In the genomic region with DNA sequence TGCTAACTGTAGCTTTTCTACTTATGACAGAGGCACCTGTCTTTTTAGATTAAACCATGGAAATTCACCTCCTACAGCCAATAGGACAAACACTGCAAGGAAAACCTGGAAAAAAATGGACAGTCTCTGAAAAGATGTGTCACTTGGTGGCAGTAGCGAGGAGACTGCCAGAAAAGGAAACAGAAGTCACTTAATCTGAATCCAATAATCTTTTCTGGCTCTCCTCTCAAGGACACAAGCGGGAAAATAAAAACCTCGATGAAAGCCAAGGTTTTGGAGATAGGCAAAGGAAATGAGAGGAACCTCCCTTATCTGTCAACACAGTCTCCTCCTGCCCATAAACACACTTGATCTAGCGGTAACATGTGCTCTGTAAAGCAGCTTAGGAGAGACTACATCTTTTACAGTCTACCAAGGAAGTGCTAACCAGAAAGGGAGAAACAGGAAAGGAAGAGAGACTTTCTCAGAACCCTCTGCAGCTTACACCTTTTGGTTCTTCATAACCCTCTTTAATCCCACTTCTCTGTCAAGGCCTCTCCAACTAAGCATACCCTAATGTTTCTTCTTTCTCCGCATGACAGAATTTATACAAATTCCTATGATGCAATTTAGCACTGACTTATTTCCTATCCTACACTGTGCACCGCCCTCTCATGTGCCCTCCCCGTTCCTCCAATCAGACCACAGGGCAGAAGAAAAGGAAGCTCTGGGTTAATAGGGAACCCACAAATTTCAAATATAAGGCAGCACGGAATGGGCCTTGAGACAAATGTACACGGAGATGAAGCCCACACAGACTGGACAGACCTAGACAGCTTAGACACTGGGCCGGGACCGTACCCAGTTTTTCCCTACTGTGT, we compare ENCODE assay signal across 1 cellular context.
TF ChIP-seq lines count a peak whose summit lies in the region.

No MANE protein-coding gene starts in this region.

TF ChIP-seq in HepG2, 621 proteins besides CTCF, POLR2A, EP300 and RAD21 (continued from another document and continues in another):
- TF ChIP-seq, protein P1, sequence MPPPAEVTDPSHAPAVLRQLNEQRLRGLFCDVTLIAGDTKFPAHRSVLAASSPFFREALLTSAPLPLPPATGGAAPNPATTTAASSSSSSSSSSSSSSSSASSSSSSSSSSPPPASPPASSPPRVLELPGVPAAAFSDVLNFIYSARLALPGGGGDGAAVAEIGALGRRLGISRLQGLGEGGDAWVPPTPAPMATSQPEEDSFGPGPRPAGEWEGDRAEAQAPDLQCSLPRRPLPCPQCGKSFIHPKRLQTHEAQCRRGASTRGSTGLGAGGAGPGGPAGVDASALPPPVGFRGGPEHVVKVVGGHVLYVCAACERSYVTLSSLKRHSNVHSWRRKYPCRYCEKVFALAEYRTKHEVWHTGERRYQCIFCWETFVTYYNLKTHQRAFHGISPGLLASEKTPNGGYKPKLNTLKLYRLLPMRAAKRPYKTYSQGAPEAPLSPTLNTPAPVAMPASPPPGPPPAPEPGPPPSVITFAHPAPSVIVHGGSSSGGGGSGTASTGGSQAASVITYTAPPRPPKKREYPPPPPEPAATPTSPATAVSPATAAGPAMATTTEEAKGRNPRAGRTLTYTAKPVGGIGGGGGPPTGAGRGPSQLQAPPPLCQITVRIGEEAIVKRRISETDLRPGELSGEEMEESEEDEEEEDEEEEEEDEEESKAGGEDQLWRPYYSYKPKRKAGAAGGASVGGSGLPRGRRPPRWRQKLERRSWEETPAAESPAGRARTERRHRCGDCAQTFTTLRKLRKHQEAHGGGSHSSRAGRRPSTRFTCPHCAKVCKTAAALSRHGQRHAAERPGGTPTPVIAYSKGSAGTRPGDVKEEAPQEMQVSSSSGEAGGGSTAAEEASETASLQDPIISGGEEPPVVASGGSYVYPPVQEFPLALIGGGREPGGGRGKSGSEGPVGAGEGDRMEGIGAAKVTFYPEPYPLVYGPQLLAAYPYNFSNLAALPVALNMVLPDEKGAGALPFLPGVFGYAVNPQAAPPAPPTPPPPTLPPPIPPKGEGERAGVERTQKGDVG (CRISPR knock-in tag; IDR thresholded peaks at IDR 0.05; ENCODE audit: borderline replicate concordance): no peak
- TF ChIP-seq POGZ (CRISPR knock-in tag; IDR thresholded peaks at IDR 0.05) (no peak), SOX13 (IDR thresholded peaks at IDR 0.05) (no peak), SOX13 (CRISPR knock-in tag; conservative IDR thresholded peaks at IDR 0.05 in 1 of 2, IDR thresholded peaks at IDR 0.05 in 1 of 2) (no peak), FOXK2 (IDR thresholded peaks at IDR 0.05) (no peak), XRCC5 (optimal IDR thresholded peaks at IDR 0.05; ENCODE audit: low read length) (peak; percentile 15), TBX2 (CRISPR knock-in tag; IDR thresholded peaks at IDR 0.05; ENCODE audit: borderline replicate concordance) (no peak), NFRKB (IDR thresholded peaks at IDR 0.05) (no peak), KLF16 (CRISPR knock-in tag; IDR thresholded peaks at IDR 0.05) (no peak; a peak in 1 of 4 replicates), SRF (IDR thresholded peaks at IDR 0.05; ENCODE audit: low read depth, low read length) (peak; percentile 89), MBD4 (IDR thresholded peaks at IDR 0.05; ENCODE audit: borderline replicate concordance, low read length) (no peak), HNRNPLL (IDR thresholded peaks at IDR 0.05; ENCODE audit: low read depth, low read length, poor library complexity, severe bottlenecking) (no peak), ZNF629 (CRISPR knock-in tag; conservative IDR thresholded peaks at IDR 0.05) (no peak), ZNF180 (CRISPR knock-in tag; IDR thresholded peaks at IDR 0.05; ENCODE audit: borderline replicate concordance, low read depth) (no peak), MTF2 (CRISPR knock-in tag; IDR thresholded peaks at IDR 0.05; ENCODE audit: borderline replicate concordance) (no peak), ZNF557 (CRISPR knock-in tag; IDR thresholded peaks at IDR 0.05) (no peak), NR2F1 (CRISPR knock-in tag; IDR thresholded peaks at IDR 0.05) (no peak), HMGA1 (CRISPR knock-in tag; conservative IDR thresholded peaks at IDR 0.05) (no peak), ZNF569 (CRISPR knock-in tag; IDR thresholded peaks at IDR 0.05; ENCODE audit: borderline replicate concordance) (no peak), KLF6 (CRISPR knock-in tag; IDR thresholded peaks at IDR 0.05) (no peak), NPAS2 (CRISPR knock-in tag; IDR thresholded peaks at IDR 0.05; ENCODE audit: borderline replicate concordance) (no peak), ZNF256 (CRISPR knock-in tag; conservative IDR thresholded peaks at IDR 0.05) (no peak)
- TF ChIP-seq, protein P2, sequence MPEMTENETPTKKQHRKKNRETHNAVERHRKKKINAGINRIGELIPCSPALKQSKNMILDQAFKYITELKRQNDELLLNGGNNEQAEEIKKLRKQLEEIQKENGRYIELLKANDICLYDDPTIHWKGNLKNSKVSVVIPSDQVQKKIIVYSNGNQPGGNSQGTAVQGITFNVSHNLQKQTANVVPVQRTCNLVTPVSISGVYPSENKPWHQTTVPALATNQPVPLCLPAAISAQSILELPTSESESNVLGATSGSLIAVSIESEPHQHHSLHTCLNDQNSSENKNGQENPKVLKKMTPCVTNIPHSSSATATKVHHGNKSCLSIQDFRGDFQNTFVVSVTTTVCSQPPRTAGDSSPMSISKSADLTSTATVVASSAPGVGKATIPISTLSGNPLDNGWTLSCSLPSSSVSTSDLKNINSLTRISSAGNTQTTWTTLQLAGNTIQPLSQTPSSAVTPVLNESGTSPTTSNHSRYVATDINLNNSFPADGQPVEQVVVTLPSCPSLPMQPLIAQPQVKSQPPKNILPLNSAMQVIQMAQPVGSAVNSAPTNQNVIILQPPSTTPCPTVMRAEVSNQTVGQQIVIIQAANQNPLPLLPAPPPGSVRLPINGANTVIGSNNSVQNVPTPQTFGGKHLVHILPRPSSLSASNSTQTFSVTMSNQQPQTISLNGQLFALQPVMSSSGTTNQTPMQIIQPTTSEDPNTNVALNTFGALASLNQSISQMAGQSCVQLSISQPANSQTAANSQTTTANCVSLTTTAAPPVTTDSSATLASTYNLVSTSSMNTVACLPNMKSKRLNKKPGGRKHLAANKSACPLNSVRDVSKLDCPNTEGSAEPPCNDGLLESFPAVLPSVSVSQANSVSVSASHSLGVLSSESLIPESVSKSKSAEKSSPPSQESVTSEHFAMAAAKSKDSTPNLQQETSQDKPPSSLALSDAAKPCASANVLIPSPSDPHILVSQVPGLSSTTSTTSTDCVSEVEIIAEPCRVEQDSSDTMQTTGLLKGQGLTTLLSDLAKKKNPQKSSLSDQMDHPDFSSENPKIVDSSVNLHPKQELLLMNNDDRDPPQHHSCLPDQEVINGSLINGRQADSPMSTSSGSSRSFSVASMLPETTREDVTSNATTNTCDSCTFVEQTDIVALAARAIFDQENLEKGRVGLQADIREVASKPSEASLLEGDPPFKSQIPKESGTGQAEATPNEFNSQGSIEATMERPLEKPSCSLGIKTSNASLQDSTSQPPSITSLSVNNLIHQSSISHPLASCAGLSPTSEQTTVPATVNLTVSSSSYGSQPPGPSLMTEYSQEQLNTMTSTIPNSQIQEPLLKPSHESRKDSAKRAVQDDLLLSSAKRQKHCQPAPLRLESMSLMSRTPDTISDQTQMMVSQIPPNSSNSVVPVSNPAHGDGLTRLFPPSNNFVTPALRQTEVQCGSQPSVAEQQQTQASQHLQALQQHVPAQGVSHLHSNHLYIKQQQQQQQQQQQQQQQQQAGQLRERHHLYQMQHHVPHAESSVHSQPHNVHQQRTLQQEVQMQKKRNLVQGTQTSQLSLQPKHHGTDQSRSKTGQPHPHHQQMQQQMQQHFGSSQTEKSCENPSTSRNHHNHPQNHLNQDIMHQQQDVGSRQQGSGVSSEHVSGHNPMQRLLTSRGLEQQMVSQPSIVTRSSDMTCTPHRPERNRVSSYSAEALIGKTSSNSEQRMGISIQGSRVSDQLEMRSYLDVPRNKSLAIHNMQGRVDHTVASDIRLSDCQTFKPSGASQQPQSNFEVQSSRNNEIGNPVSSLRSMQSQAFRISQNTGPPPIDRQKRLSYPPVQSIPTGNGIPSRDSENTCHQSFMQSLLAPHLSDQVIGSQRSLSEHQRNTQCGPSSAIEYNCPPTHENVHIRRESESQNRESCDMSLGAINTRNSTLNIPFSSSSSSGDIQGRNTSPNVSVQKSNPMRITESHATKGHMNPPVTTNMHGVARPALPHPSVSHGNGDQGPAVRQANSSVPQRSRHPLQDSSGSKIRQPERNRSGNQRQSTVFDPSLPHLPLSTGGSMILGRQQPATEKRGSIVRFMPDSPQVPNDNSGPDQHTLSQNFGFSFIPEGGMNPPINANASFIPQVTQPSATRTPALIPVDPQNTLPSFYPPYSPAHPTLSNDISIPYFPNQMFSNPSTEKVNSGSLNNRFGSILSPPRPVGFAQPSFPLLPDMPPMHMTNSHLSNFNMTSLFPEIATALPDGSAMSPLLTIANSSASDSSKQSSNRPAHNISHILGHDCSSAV (CRISPR knock-in tag; IDR thresholded peaks at IDR 0.05; ENCODE audit: borderline replicate concordance): no peak
- TF ChIP-seq, protein P3, sequence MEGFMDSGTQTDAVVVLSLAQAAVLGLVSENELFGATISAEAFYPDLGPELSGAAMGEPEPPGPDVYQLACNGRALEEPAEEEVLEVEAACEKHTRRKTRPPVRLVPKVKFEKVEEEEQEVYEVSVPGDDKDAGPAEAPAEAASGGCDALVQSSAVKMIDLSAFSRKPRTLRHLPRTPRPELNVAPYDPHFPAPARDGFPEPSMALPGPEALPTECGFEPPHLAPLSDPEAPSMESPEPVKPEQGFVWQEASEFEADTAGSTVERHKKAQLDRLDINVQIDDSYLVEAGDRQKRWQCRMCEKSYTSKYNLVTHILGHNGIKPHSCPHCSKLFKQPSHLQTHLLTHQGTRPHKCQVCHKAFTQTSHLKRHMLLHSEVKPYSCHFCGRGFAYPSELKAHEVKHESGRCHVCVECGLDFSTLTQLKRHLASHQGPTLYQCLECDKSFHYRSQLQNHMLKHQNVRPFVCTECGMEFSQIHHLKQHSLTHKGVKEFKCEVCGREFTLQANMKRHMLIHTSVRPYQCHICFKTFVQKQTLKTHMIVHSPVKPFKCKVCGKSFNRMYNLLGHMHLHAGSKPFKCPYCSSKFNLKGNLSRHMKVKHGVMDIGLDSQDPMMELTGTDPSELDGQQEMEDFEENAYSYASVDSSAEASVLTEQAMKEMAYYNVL (CRISPR knock-in tag; IDR thresholded peaks at IDR 0.05; ENCODE audit: borderline replicate concordance): no peak
- TF ChIP-seq, protein P4, sequence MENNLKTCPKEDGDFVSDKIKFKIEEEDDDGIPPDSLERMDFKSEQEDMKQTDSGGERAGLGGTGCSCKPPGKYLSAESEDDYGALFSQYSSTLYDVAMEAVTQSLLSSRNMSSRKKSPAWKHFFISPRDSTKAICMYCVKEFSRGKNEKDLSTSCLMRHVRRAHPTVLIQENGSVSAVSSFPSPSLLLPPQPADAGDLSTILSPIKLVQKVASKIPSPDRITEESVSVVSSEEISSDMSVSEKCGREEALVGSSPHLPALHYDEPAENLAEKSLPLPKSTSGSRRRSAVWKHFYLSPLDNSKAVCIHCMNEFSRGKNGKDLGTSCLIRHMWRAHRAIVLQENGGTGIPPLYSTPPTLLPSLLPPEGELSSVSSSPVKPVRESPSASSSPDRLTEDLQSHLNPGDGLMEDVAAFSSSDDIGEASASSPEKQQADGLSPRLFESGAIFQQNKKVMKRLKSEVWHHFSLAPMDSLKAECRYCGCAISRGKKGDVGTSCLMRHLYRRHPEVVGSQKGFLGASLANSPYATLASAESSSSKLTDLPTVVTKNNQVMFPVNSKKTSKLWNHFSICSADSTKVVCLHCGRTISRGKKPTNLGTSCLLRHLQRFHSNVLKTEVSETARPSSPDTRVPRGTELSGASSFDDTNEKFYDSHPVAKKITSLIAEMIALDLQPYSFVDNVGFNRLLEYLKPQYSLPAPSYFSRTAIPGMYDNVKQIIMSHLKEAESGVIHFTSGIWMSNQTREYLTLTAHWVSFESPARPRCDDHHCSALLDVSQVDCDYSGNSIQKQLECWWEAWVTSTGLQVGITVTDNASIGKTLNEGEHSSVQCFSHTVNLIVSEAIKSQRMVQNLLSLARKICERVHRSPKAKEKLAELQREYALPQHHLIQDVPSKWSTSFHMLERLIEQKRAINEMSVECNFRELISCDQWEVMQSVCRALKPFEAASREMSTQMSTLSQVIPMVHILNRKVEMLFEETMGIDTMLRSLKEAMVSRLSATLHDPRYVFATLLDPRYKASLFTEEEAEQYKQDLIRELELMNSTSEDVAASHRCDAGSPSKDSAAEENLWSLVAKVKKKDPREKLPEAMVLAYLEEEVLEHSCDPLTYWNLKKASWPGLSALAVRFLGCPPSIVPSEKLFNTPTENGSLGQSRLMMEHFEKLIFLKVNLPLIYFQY (CRISPR knock-in tag; IDR thresholded peaks at IDR 0.05; ENCODE audit: borderline replicate concordance): no peak
- TF ChIP-seq, protein P5, sequence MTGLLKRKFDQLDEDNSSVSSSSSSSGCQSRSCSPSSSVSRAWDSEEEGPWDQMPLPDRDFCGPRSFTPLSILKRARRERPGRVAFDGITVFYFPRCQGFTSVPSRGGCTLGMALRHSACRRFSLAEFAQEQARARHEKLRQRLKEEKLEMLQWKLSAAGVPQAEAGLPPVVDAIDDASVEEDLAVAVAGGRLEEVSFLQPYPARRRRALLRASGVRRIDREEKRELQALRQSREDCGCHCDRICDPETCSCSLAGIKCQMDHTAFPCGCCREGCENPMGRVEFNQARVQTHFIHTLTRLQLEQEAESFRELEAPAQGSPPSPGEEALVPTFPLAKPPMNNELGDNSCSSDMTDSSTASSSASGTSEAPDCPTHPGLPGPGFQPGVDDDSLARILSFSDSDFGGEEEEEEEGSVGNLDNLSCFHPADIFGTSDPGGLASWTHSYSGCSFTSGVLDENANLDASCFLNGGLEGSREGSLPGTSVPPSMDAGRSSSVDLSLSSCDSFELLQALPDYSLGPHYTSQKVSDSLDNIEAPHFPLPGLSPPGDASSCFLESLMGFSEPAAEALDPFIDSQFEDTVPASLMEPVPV (CRISPR knock-in tag; IDR thresholded peaks at IDR 0.05): no peak
- TF ChIP-seq, protein P6, sequence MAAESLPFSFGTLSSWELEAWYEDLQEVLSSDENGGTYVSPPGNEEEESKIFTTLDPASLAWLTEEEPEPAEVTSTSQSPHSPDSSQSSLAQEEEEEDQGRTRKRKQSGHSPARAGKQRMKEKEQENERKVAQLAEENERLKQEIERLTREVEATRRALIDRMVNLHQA (CRISPR knock-in tag; IDR thresholded peaks at IDR 0.05): no peak
- TF ChIP-seq, protein P7, sequence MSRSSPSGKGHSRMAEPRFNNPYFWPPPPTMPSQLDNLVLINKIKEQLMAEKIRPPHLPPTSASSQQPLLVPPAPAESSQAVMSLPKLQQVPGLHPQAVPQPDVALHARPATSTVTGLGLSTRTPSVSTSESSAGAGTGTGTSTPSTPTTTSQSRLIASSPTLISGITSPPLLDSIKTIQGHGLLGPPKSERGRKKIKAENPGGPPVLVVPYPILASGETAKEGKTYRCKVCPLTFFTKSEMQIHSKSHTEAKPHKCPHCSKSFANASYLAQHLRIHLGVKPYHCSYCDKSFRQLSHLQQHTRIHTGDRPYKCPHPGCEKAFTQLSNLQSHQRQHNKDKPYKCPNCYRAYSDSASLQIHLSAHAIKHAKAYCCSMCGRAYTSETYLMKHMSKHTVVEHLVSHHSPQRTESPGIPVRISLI (CRISPR knock-in tag; IDR thresholded peaks at IDR 0.05; ENCODE audit: borderline replicate concordance): peak; percentile 38; the same call in 1 of the 2 replicates
- TF ChIP-seq, protein P8, sequence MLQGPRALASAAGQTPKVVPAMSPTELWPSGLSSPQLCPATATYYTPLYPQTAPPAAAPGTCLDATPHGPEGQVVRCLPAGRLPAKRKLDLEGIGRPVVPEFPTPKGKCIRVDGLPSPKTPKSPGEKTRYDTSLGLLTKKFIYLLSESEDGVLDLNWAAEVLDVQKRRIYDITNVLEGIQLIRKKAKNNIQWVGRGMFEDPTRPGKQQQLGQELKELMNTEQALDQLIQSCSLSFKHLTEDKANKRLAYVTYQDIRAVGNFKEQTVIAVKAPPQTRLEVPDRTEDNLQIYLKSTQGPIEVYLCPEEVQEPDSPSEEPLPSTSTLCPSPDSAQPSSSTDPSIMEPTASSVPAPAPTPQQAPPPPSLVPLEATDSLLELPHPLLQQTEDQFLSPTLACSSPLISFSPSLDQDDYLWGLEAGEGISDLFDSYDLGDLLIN (CRISPR knock-in tag; IDR thresholded peaks at IDR 0.05; ENCODE audit: borderline replicate concordance): no peak
